In the genomic region with DNA sequence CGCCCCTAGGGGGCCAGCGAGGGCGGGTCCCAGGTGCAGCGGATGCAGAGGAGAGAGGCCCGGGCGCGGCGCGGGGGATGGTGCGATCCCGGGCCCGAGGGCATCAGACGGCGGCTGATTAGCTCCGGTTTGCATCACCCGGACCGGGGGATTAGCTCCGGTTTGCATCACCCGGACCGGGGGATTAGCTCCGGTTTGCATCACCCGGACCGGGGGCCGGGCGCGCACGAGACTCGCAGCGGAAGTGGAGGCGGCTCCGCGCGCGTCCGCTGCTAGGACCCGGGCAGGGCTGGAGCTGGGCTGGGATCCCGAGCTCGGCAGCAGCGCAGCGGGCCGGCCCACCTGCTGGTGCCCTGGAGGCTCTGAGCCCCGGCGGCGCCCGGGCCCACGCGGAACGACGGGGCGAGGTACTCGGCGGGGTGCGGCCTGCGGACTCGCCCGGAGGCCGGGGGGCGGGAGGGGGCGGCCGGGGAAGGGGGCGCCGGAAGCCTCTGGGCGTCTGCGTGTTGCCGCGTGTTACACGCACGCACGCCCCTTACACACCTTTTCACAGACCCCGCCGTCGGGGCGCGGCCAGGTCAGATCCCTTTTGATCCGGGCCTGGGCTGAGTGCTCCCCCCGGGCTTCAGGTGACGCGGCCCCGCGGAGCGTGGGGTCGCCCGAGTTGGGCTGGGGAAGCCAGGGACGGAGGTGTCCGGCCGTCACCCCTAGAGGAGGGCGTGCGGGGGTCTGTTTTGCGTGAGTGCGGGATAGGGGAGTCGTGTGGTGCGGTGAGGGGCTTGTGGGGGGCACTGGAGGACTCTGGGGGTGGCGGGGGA, we compare ENCODE assay signal across 8 cellular contexts. TPM values are rescaled to one million over a fixed set of nuclear protein-coding genes. Genes with fewer than 3 reads are reported as not detected.
DNase-seq lines count a peak whose midpoint lies in the region; ATAC-seq and TF ChIP-seq lines count a peak whose summit lies in the region.

No MANE protein-coding gene starts in this region.

- H3K9me2 ChIP-seq in Karpas-422 (replicated peaks; ENCODE audit: insufficient read depth, low read length) = no peaks in the 10 kb centered on the region

- peak overlapping the region; percentile 100 for H3K9ac ChIP-seq in Karpas-422 (ENCODE audit: low read length)

- TF ChIP-seq CTCF in GM06990 (IDR thresholded peaks at IDR 0.05; ENCODE audit: insufficient read depth, low read length, poor library complexity, severe bottlenecking) (no peak), astrocyte of the spinal cord (IDR thresholded peaks at IDR 0.05; ENCODE audit: low read depth, low read length) (peak; percentile 6)

- peaks cover 18% of the 10 kb centered on the region for H4K20me1 ChIP-seq in Karpas-422 (ENCODE audit: insufficient read depth, low read depth, low read length)

- no peaks in the 10 kb centered on the region for H3K27me3 Mint-ChIP-seq in T-helper 2 cell treated with Interferon-gamma antibody and Interleukin-4, amounts not matched to agents 5 μg/mL and 100 μg/mL, for 36 hours (ENCODE audit: low read depth)

- H3K4me2 ChIP-seq in Karpas-422 (ENCODE audit: low read depth, low read length, poor library complexity, severe bottlenecking) = peak overlapping the region; percentile 55

- peaks cover 27% of the 10 kb centered on the region for H3K4me1 Mint-ChIP-seq in T-helper 2 cell treated with Interferon-gamma antibody and Interleukin-4, amounts not matched to agents 5 μg/mL and 100 μg/mL, for 36 hours (ENCODE audit: low read depth)

- ATAC-seq in GM21723 (IDR thresholded peaks at IDR 0.05; ENCODE audit: unreplicated experiment) = peak; percentile 59

- in situ Hi-C loops in astrocyte of the spinal cord (cut with HindIII; ENCODE audit: low sequenced_read_pairs) = no loop called here

- peaks cover 12% of the 10 kb centered on the region for H3K36me3 Mint-ChIP-seq in T-helper 2 cell treated with Interferon-gamma antibody and Interleukin-4, amounts not matched to agents 5 μg/mL and 100 μg/mL, for 36 hours (ENCODE audit: low read depth)

- DNase-seq in GM06990 (ENCODE audit: extremely low read depth, insufficient read length) = peak; percentile 85
- DNase-seq in Karpas-422 = peak; percentile 96
- DNase-seq in T-helper 2 cell treated with Interferon-gamma antibody and Interleukin-4, amounts not matched to agents 5 μg/mL and 100 μg/mL, for 36 hours (ENCODE audit: low spot score) = peak; percentile 73
- peak; percentile 58 for DNase-seq in astrocyte of the spinal cord (ENCODE audit: low read depth, low spot score)
- peak; percentile 82 for DNase-seq in stimulated activated CD4-positive, alpha-beta T cell treated with anti-CD3 and anti-CD28 coated beads, Interleukin-15, amount 100 ng/mL, for 24 hours
- no peak for DNase-seq in cerebellar nuclear complex (lab: John Stamatoyannopoulos, UW)

- H3K4me3 ChIP-seq in GM06990 (replicated peaks; ENCODE audit: low read depth, low read length) = peak overlapping the region; percentile 92
- peak overlapping the region; percentile 98 for H3K4me3 ChIP-seq in Karpas-422 (ENCODE audit: low read length)
- H3K4me3 ChIP-seq in astrocyte of the spinal cord (ENCODE audit: low read depth, low read length) = peak overlapping the region; percentile 74
- peak overlapping the region; percentile 67 for H3K4me3 ChIP-seq in iPS-18c (ENCODE audit: insufficient read depth, low read depth, low read length)

- H3K9me3 ChIP-seq in Karpas-422 (ENCODE audit: low read length) (no peaks in the 10 kb centered on the region), iPS-18c (ENCODE audit: control insufficient read depth, insufficient read depth, low read length) (peaks cover 2% of the 10 kb centered on the region)

- H3K79me2 ChIP-seq in Karpas-422 (ENCODE audit: low read length) = peaks cover 47% of the 10 kb centered on the region

- no peaks in the 10 kb centered on the region for H3K9me3 Mint-ChIP-seq in T-helper 2 cell treated with Interferon-gamma antibody and Interleukin-4, amounts not matched to agents 5 μg/mL and 100 μg/mL, for 36 hours

- H3K27me3 ChIP-seq in GM06990 (replicated peaks; ENCODE audit: control insufficient read depth, insufficient read depth, low read length) = no peaks in the 10 kb centered on the region
- no peaks in the 10 kb centered on the region for H3K27me3 ChIP-seq in Karpas-422 (ENCODE audit: low read length)

- peaks cover 24% of the 10 kb centered on the region for H3K4me1 ChIP-seq in Karpas-422 (ENCODE audit: low read length)

- peak overlapping the region; percentile 54; the same call in 1 of the 2 replicates for H2AFZ ChIP-seq in Karpas-422 (ENCODE audit: low read length)

- peak overlapping the region; percentile 95 for H3K27ac Mint-ChIP-seq in T-helper 2 cell treated with Interferon-gamma antibody and Interleukin-4, amounts not matched to agents 5 μg/mL and 100 μg/mL, for 36 hours

- peak overlapping the region; percentile 97 for H3K27ac ChIP-seq in Karpas-422 (ENCODE audit: low read length)

- peak overlapping the region; percentile 90 for H3K4me3 Mint-ChIP-seq in T-helper 2 cell treated with Interferon-gamma antibody and Interleukin-4, amounts not matched to agents 5 μg/mL and 100 μg/mL, for 36 hours

- peaks cover 2% of the 10 kb centered on the region; the same call in 1 of the 2 replicates for H3K36me3 ChIP-seq in GM06990 (ENCODE audit: control insufficient read depth, insufficient read depth, low read length)
- H3K36me3 ChIP-seq in Karpas-422 (ENCODE audit: insufficient read depth, low read length) = peaks cover 24% of the 10 kb centered on the region

RNA-seq across cellular contexts. Expression of a gene that starts 0.4 kb away (rescaled TPM):
- total RNA-seq in Karpas-422 (2014; rRNA removed; shearing (Covaris generic); ENCODE audit: low replicate concordance) = 122 and 197 TPM in 2 replicates

RNA-seq across cellular contexts. Expression of a gene that starts 27.1 kb away (rescaled TPM):
- 96.6 and 142 TPM in 2 replicates for total RNA-seq in Karpas-422 (2014; rRNA removed; shearing (Covaris generic); ENCODE audit: low replicate concordance)

RNA-seq across cellular contexts. Expression of a gene that starts 34.1 kb away (rescaled TPM):
- 18.2 and 28.3 TPM in 2 replicates for total RNA-seq in Karpas-422 (2014; rRNA removed; shearing (Covaris generic); ENCODE audit: low replicate concordance)

RNA-seq across cellular contexts. Expression of a gene that starts 55.6 kb away (rescaled TPM):
- 8.3 and 18.0 TPM in 2 replicates for total RNA-seq in Karpas-422 (2014; rRNA removed; shearing (Covaris generic); ENCODE audit: low replicate concordance)

Comparison
In these comparisons a context has a peak if more than half of its experiments do, and no peak if none do; other contexts are left out.
1. DNase-seq: peak in GM06990 (single experiment), Karpas-422 (single experiment), T-helper 2 cell treated with Interferon-gamma antibody and Interleukin-4, amounts not matched to agents 5 μg/mL and 100 μg/mL, for 36 hours (single experiment), astrocyte of the spinal cord (single experiment) and stimulated activated CD4-positive, alpha-beta T cell treated with anti-CD3 and anti-CD28 coated beads, Interleukin-15, amount 100 ng/mL, for 24 hours (single experiment); none in cerebellar nuclear complex (0 of 2).
2. Peak in every context shown above with its lines, with median percentiles within 50 percentile points of each other: H3K4me3 ChIP-seq.